In genomic region chr2:229620759-229621158, GRCh38 we compare ENCODE assay signal across 22 cellular contexts.
"Had no signal": no experiment of that assay in that cellular context is flagged by ENCODE, and none has a peak within 500 bp of the region (broad histone marks: within the 10 kb centered on the region; RNA-seq: fewer than 3 reads in every experiment).

No MANE protein-coding gene starts in this region.

- H3K27me3 Mint-ChIP-seq: progenitor cell of endocrine pancreas had no signal

- H3K36me3 Mint-ChIP-seq: mesothelial cell of epicardium; naive B cell; natural killer cell treated with Interleukin-12 subunit alpha and Interleukin-12 subunit beta and Interleukin-15 and Interleukin-18, amount 100 ng/mL, for 72 hours had no signal

- H3K4me3 Mint-ChIP-seq: mesothelial cell of epicardium; natural killer cell treated with Interleukin-12 subunit alpha and Interleukin-12 subunit beta and Interleukin-15 and Interleukin-18, amount 100 ng/mL, for 72 hours; neural progenitor cell; stimulated activated naive CD8-positive, alpha-beta T cell treated with anti-CD3 and anti-CD28 coated beads, Interleukin-15, amount 100 ng/mL, for 72 hours had no signal

- ATAC-seq: left lobe of liver; mucosa of descending colon; natural killer cell treated with Interleukin-12 subunit alpha and Interleukin-12 subunit beta and Interleukin-15 and Interleukin-18, amount 100 ng/mL, for 72 hours; sciatic nerve; stimulated activated naive CD8-positive, alpha-beta T cell treated with anti-CD3 and anti-CD28 coated beads, Interleukin-15, amount 100 ng/mL, for 72 hours; upper lobe of right lung had no signal

- DNase-seq: dorsolateral prefrontal cortex; effector CD4-positive, alpha-beta T cell; kidney; mesenchymal stem cell; mucosa of descending colon; naive B cell; stimulated activated CD4-positive, alpha-beta T cell treated with anti-CD3 and anti-CD28 coated beads, Interleukin-12 subunit alpha, Interleukin-12 subunit beta, amount 100 ng/mL, for 4 hours; stimulated activated CD4-positive, alpha-beta T cell treated with anti-CD3 and anti-CD28 coated beads, Interleukin-1b, Interleukin-23, amount 100 ng/mL, for 48 hours; stimulated activated CD4-positive, alpha-beta T cell treated with anti-CD3 and anti-CD28 coated beads, Interleukin-4, amount 100 ng/mL, for 1 hour; stimulated activated CD8-positive, alpha-beta memory T cell treated with anti-CD3 and anti-CD28 coated beads, Interleukin-4, amount 100 ng/mL, for 48 hours; stimulated activated naive CD4-positive, alpha-beta T cell; stimulated activated naive CD8-positive, alpha-beta T cell treated with anti-CD3 and anti-CD28 coated beads, Interleukin-15, amount 100 ng/mL, for 72 hours; transverse colon; upper lobe of right lung; uterus had no signal

- H3K27ac Mint-ChIP-seq: mesothelial cell of epicardium; naive B cell; natural killer cell treated with Interleukin-12 subunit alpha and Interleukin-12 subunit beta and Interleukin-15 and Interleukin-18, amount 100 ng/mL, for 72 hours; neural progenitor cell; progenitor cell of endocrine pancreas; stimulated activated naive CD8-positive, alpha-beta T cell treated with anti-CD3 and anti-CD28 coated beads, Interleukin-15, amount 100 ng/mL, for 72 hours had no signal

- FAIRE-seq: frontal cortex, kidney had no signal

- H3K9me3 Mint-ChIP-seq: mesothelial cell of epicardium, neural progenitor cell had no signal

- H3K4me1 Mint-ChIP-seq: mesothelial cell of epicardium; stimulated activated naive CD8-positive, alpha-beta T cell treated with anti-CD3 and anti-CD28 coated beads, Interleukin-15, amount 100 ng/mL, for 72 hours had no signal
